Comparison of ENCODE assay signal across 1 cellular context in the genomic region with DNA sequence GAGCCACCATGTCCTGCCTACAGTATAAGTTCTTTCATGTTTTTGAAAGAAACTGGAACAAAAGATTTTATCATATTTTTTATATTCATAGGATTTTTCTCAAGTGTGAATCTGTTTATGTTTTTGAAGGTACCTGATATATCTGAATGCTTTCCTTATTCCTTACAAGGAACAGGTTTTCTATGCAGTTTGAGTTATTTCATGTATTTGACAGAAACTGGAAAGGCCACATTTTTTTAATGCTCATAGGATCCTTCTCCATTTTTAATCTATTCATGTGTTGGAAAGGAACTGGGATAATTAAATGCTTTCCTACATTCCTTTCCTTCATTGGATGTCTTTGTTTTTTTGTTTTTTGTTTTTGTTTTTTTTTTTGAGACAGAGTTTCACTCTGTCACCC.
A peak's percentile ranks its signal among the peaks of the same experiment; 100 is the strongest.
TF ChIP-seq lines count a peak whose summit lies in the region.

No MANE protein-coding gene starts in this region.

TF ChIP-seq in K562, 482 proteins besides CTCF, POLR2A, EP300 and RAD21:
- TF ChIP-seq ZNF507 (tag; conservative IDR thresholded peaks at IDR 0.05) (no peak), CHCHD3 (CRISPR knock-in tag; IDR thresholded peaks at IDR 0.05) (no peak), HMGN3 (IDR thresholded peaks at IDR 0.05; ENCODE audit: borderline replicate concordance, extremely low read depth, insufficient read length, low read depth, low read length) (no peak), CBX3 (IDR thresholded peaks at IDR 0.05; ENCODE audit: borderline replicate concordance in 1 of 2, low read length in 2 of 2) (0 out of 3 replicates have a peak, but pooled peaks of 1 of the 2 experiments have one; percentile 27)
- TF ChIP-seq, protein P1, sequence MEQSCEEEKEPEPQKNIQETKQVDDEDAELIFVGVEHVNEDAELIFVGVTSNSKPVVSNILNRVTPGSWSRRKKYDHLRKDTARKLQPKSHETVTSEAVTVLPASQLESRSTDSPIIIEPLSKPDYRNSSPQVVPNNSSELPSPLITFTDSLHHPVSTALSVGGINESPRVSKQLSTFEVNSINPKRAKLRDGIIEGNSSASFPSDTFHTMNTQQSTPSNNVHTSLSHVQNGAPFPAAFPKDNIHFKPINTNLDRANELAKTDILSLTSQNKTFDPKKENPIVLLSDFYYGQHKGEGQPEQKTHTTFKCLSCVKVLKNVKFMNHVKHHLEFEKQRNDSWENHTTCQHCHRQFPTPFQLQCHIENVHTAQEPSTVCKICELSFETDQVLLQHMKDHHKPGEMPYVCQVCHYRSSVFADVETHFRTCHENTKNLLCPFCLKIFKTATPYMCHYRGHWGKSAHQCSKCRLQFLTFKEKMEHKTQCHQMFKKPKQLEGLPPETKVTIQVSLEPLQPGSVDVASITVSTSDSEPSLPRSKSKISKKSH (CRISPR knock-in tag; IDR thresholded peaks at IDR 0.05): peak; percentile 60; the same call in 1 of the 2 replicates
